8 cellular contexts compared by ENCODE assay signal in the genomic region with DNA sequence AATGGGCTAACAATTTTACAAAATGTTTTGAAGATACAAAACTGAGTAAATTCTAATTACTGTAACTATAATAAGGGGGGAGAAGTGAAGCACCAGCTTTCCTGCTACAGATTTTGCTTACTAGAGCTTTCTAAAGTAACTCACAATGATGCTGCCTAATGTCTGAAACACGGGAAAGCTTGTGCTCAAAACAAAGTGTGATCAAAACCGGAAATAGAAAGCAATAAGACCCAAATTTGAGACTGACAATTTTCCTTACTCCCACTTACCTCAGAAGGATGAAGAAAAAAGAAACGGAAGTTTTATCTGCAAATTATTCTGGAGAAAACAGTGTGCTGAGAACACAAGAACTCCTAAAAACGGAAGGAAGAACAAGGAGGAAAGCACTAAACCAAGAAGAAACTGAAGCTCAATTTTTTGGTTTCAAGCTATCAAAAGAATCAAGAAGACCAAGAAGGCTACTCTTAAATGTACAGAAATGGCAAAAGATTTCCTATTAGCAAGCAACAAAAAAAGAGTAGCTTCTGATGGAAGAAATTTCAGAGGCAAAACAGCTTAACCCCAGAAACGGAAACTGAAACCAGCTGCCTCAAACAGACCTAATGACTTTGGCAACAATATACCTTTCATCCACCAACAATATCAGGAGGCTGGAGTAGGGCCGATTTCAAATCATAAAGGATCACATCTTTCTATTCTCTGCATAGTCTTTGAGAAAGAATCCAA.
DNase-seq lines count a peak whose midpoint lies in the region; ATAC-seq lines count a peak whose summit lies in the region.

No MANE protein-coding gene starts in this region.

- peak overlapping the region; percentile 95 for H3K27ac Mint-ChIP-seq in central memory CD8-positive, alpha-beta T cell (ENCODE audit: low read depth)
- peak overlapping the region; percentile 88 for H3K27ac Mint-ChIP-seq in memory B cell

- H3K36me3 Mint-ChIP-seq in central memory CD8-positive, alpha-beta T cell (ENCODE audit: insufficient read depth) = peaks cover 13% of the 10 kb centered on the region
- H3K36me3 Mint-ChIP-seq in memory B cell = peaks cover 2% of the 10 kb centered on the region

- ATAC-seq in GM19372 (IDR thresholded peaks at IDR 0.05; ENCODE audit: low read depth, unreplicated experiment) (peak; percentile 51), memory B cell (ENCODE audit: low read depth) (peak; percentile 82), GM21515 (IDR thresholded peaks at IDR 0.05; ENCODE audit: unreplicated experiment) (no peak)
- peak; percentile 66 for ATAC-seq in central memory CD8-positive, alpha-beta T cell (replicated peaks; ENCODE audit: extremely low read depth, poor library complexity, severe bottlenecking)

- H3K27me3 Mint-ChIP-seq in central memory CD8-positive, alpha-beta T cell = no peaks in the 10 kb centered on the region
- no peaks in the 10 kb centered on the region for H3K27me3 Mint-ChIP-seq in memory B cell

- peak; percentile 24 for DNase-seq in COR-L47 (lab: John Stamatoyannopoulos, UW)
- peak; percentile 28 for DNase-seq in NCI-H2196 treated with DMSO at 0.1 percent for 48 hours (lab: John Stamatoyannopoulos, UW; ENCODE audit: unreplicated experiment)
- no peak for DNase-seq in central memory CD8-positive, alpha-beta T cell (ENCODE audit: low spot score in 2 of 2)
- DNase-seq in memory B cell (ENCODE audit: low spot score in 2 of 2) = peak in 1 of 2 donors; percentile 7
- DNase-seq in D341Med (ENCODE audit: low spot score) = no peak
- DNase-seq in activated CD4-positive, CD25-positive, alpha-beta regulatory T cell (lab: John Stamatoyannopoulos, UW) = no peak

- peaks cover 56% of the 10 kb centered on the region for H3K4me1 Mint-ChIP-seq in central memory CD8-positive, alpha-beta T cell
- peaks cover 28% of the 10 kb centered on the region for H3K4me1 Mint-ChIP-seq in memory B cell

- H3K9me3 Mint-ChIP-seq in central memory CD8-positive, alpha-beta T cell = no peaks in the 10 kb centered on the region
- no peaks in the 10 kb centered on the region for H3K9me3 Mint-ChIP-seq in memory B cell

- H3K4me3 Mint-ChIP-seq in central memory CD8-positive, alpha-beta T cell = peak overlapping the region; percentile 88
- H3K4me3 Mint-ChIP-seq in memory B cell = peak overlapping the region; percentile 88

Comparison
In these comparisons a context has a peak if more than half of its experiments do, and no peak if none do; other contexts are left out.
1. DNase-seq: peak in COR-L47 (single experiment) and NCI-H2196 treated with DMSO at 0.1 percent for 48 hours (single experiment); none in central memory CD8-positive, alpha-beta T cell (0 of 2), D341Med (single experiment) and activated CD4-positive, CD25-positive, alpha-beta regulatory T cell (0 of 4).